In genomic region chr1:27166929-27167328, GRCh38 we compare ENCODE assay signal across 24 cellular contexts.
"Had no signal": no experiment of that assay in that cellular context is flagged by ENCODE, and none has a peak within 500 bp of the region (broad histone marks: within the 10 kb centered on the region; RNA-seq: fewer than 3 reads in every experiment).

No MANE protein-coding gene starts in this region.

- H3K9me3 ChIP-seq: esophagus squamous epithelium, gastroesophageal sphincter, left ventricle myocardium inferior, lower lobe of right lung, pancreas, suprapubic skin, thyroid gland, upper lobe of left lung, uterus had no signal

- DNase-seq: effector memory CD4-positive, alpha-beta T cell; esophagus squamous epithelium; glutamatergic neuron; immature natural killer cell; kidney; left cardiac atrium; left ventricle myocardium inferior; lower lobe of right lung; occipital lobe; pancreas; right cardiac atrium; small intestine; stimulated activated CD4-positive, alpha-beta T cell treated with anti-CD3 and anti-CD28 coated beads, Interleukin-2, amount 100 ng/mL, for 48 hours; stimulated activated naive CD4-positive, alpha-beta T cell treated with Interleukin-2 at 50 U/mL for 16 hours; thyroid gland; upper lobe of left lung; uterus had no signal

- H3K4me1 ChIP-seq: gastroesophageal sphincter, left ventricle myocardium inferior, lower lobe of right lung, pancreas, suprapubic skin, thyroid gland, uterus had no signal

- H3K27me3 Mint-ChIP-seq: memory B cell; natural killer cell treated with Interleukin-12 subunit alpha and Interleukin-12 subunit beta and Interleukin-15 and Interleukin-18, amount 100 ng/mL, for 72 hours; progenitor cell of endocrine pancreas had no signal

- H3K36me3 Mint-ChIP-seq: immature natural killer cell; memory B cell; mesothelial cell of epicardium; natural killer cell treated with Interleukin-12 subunit alpha and Interleukin-12 subunit beta and Interleukin-15 and Interleukin-18, amount 100 ng/mL, for 72 hours had no signal

- H3K27ac ChIP-seq: epithelial cell of prostate, esophagus squamous epithelium, gastroesophageal sphincter, left ventricle myocardium inferior, lower lobe of right lung, pancreas, suprapubic skin, thyroid gland, upper lobe of left lung, uterus had no signal

- H3K36me3 ChIP-seq: esophagus squamous epithelium, gastroesophageal sphincter, left ventricle myocardium inferior, lower lobe of right lung, pancreas, suprapubic skin, thyroid gland, upper lobe of left lung, uterus had no signal

- H3K27ac Mint-ChIP-seq: immature natural killer cell; memory B cell; mesothelial cell of epicardium; natural killer cell treated with Interleukin-12 subunit alpha and Interleukin-12 subunit beta and Interleukin-15 and Interleukin-18, amount 100 ng/mL, for 72 hours; progenitor cell of endocrine pancreas had no signal

- H3K27me3 ChIP-seq: esophagus squamous epithelium, gastroesophageal sphincter, pancreas, suprapubic skin, thyroid gland, upper lobe of left lung, uterus had no signal

- H3K9me3 Mint-ChIP-seq: immature natural killer cell; memory B cell; mesothelial cell of epicardium; natural killer cell treated with Interleukin-12 subunit alpha and Interleukin-12 subunit beta and Interleukin-15 and Interleukin-18, amount 100 ng/mL, for 72 hours had no signal

- H3K4me3 Mint-ChIP-seq: immature natural killer cell; memory B cell; mesothelial cell of epicardium; natural killer cell treated with Interleukin-12 subunit alpha and Interleukin-12 subunit beta and Interleukin-15 and Interleukin-18, amount 100 ng/mL, for 72 hours had no signal

- H3K4me3 ChIP-seq: esophagus squamous epithelium, gastroesophageal sphincter, left ventricle myocardium inferior, lower lobe of right lung, pancreas, suprapubic skin, thyroid gland, upper lobe of left lung, uterus had no signal

- H3K4me1 Mint-ChIP-seq: immature natural killer cell, mesothelial cell of epicardium had no signal
